16 cellular contexts compared by ENCODE assay signal in the genomic region with DNA sequence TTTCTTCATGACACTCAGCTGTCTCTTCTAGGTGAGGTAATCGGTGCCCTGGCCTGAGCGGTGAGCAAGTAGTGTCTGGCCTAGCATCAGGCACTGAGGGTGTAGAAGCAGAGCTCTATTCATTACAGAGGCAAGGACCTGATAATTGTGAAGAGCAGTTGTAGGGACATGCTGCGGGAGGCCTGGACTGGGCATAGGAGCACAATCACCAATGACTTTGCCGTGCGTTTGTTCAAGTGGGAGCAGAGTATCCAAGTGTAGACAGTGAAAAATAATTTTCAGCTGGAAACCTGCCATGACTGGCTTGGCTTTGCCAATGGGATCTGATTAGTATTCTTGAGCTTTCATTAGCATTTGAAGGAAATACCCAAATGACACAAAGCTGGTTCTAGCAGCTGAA. TPM values are rescaled to one million over a fixed set of nuclear protein-coding genes. Genes with fewer than 3 reads are reported as not detected.
DNase-seq lines count a peak whose midpoint lies in the region; TF ChIP-seq lines count a peak whose summit lies in the region.
"Had no signal": no experiment of that assay in that cellular context is flagged by ENCODE, and none has a peak within 500 bp of the region (broad histone marks: within the 10 kb centered on the region; RNA-seq: fewer than 3 reads in every experiment).

No MANE protein-coding gene starts in this region.

- TF ChIP-seq CTCF in brain (conservative IDR thresholded peaks at IDR 0.05) = no peak
- no peak for TF ChIP-seq CTCF in osteocyte (IDR thresholded peaks at IDR 0.05)
- TF ChIP-seq CTCF in dorsolateral prefrontal cortex (IDR thresholded peaks at IDR 0.05 in 54 of 56, conservative IDR thresholded peaks at IDR 0.05 in 2 of 56; ENCODE audit: low read depth in 1 of 56, partially characterized antibody in 56 of 56) = no peak

- H3K4me1 Mint-ChIP-seq in brain = peaks cover 41% of the 10 kb centered on the region
- peaks cover 23% of the 10 kb centered on the region for H3K4me1 Mint-ChIP-seq in osteocyte (ENCODE audit: unreplicated experiment)
- H3K4me1 Mint-ChIP-seq in immature natural killer cell = no peaks in the 10 kb centered on the region
- H3K4me1 Mint-ChIP-seq: activated naive CD4-positive, alpha-beta T cell treated with anti-CD3 and anti-CD28 coated beads, Interleukin-2, amount 50 U/mL, for 24 hours had no signal

- H3K9me3 Mint-ChIP-seq in brain (peaks cover 0 to 2% (median 0%) of the 10 kb centered on the region in 5 experiments), osteocyte (ENCODE audit: unreplicated experiment) (no peaks in the 10 kb centered on the region), immature natural killer cell (peaks cover 4 to 27% (median 8%) of the 10 kb centered on the region in 6 donors)

- H3K4me3 ChIP-seq in dorsolateral prefrontal cortex = peak overlapping the region in 1 of 59 donors; percentile 6

- H3K27ac Mint-ChIP-seq in brain (peak overlapping the region; percentile 26 to 95 (median 81)), osteocyte (ENCODE audit: unreplicated experiment) (peak overlapping the region; percentile 83), immature natural killer cell (no peak overlapping the region)
- H3K27ac Mint-ChIP-seq: activated naive CD4-positive, alpha-beta T cell treated with anti-CD3 and anti-CD28 coated beads, Interleukin-2, amount 50 U/mL, for 24 hours; CD14-positive monocyte had no signal

- H3K27me3 Mint-ChIP-seq in brain (peaks cover 11% of the 10 kb centered on the region), osteocyte (ENCODE audit: unreplicated experiment) (peaks cover 50% of the 10 kb centered on the region), immature natural killer cell (ENCODE audit: low read depth in 3 of 3) (no peaks in the 10 kb centered on the region)
- H3K27me3 Mint-ChIP-seq: activated naive CD4-positive, alpha-beta T cell treated with anti-CD3 and anti-CD28 coated beads, Interleukin-2, amount 50 U/mL, for 24 hours had no signal

- DNase-seq in DMS79 (lab: John Stamatoyannopoulos, UW) = peak; percentile 31
- DNase-seq in DMS79 treated with DMSO at 0.1 percent for 48 hours (lab: John Stamatoyannopoulos, UW) = no peak
- DNase-seq in NCI-H226 = peak; percentile 2
- DNase-seq in osteocyte (ENCODE audit: extremely low spot score, unreplicated experiment) = peak; percentile 42
- DNase-seq in AG08395 (ENCODE audit: low spot score) = no peak
- DNase-seq in immature natural killer cell = no peak
- DNase-seq in dorsolateral prefrontal cortex = no peak
- DNase-seq: 8988T; activated CD4-positive, alpha-beta T cell treated with anti-CD3 and anti-CD28 coated beads, Interleukin-2, amount 50 U/mL, for 1 hour; activated T-cell treated with anti-CD3 and anti-CD28 coated beads, Interleukin-2, amount 50 U/mL, for 1 hour; MM.1S; stimulated activated naive CD4-positive, alpha-beta T cell treated with Interleukin-2 at 50 U/mL for 16 hours had no signal

- peak overlapping the region in 1 of 59 donors; percentile 30 for H3K27ac ChIP-seq in dorsolateral prefrontal cortex

- H3K27me3 ChIP-seq in dorsolateral prefrontal cortex = peaks cover 0 to 8% (median 0%) of the 10 kb centered on the region in 45 donors

- no peaks in the 10 kb centered on the region for H3K36me3 Mint-ChIP-seq in brain
- peaks cover 2% of the 10 kb centered on the region for H3K36me3 Mint-ChIP-seq in osteocyte (ENCODE audit: unreplicated experiment)
- H3K36me3 Mint-ChIP-seq in immature natural killer cell = no peaks in the 10 kb centered on the region
- H3K36me3 Mint-ChIP-seq: activated naive CD4-positive, alpha-beta T cell treated with anti-CD3 and anti-CD28 coated beads, Interleukin-2, amount 50 U/mL, for 24 hours; CD14-positive monocyte had no signal

- intact Hi-C loops in dorsolateral prefrontal cortex (cut with DNase I) = no loop called here

- peak overlapping the region in 3 of 5 experiments; percentile 19 to 56 (median 53) for H3K4me3 Mint-ChIP-seq in brain
- H3K4me3 Mint-ChIP-seq in osteocyte (ENCODE audit: unreplicated experiment) = no peak overlapping the region
- H3K4me3 Mint-ChIP-seq in immature natural killer cell = no peak overlapping the region
- H3K4me3 Mint-ChIP-seq: activated naive CD4-positive, alpha-beta T cell treated with anti-CD3 and anti-CD28 coated beads, Interleukin-2, amount 50 U/mL, for 24 hours; CD14-positive monocyte had no signal

RNA-seq across cellular contexts. Expression of a gene that starts 32.1 kb away (rescaled TPM):
- 12.6 TPM for polyA plus RNA-seq in brain (ENCODE audit: insufficient read depth, low read depth, low replicate concordance)
- total RNA-seq in osteocyte = 7.8 and 9.1 TPM in 2 replicates
- polyA plus RNA-seq in immature natural killer cell = not detected
- 100 to 1,000 TPM in 118 of 120 experiments, 10 to 100 TPM in 2; 86.8 to 303 (median 215) TPM for total RNA-seq in dorsolateral prefrontal cortex
- polyA plus RNA-seq: CD14-positive monocyte had no signal

RNA-seq across cellular contexts. Expression of a gene that starts 51.1 kb away (rescaled TPM):
- polyA plus RNA-seq in brain (ENCODE audit: insufficient read depth, low read depth, low replicate concordance) (0.19 TPM), immature natural killer cell (not detected)
- total RNA-seq in osteocyte (0.21 TPM in 1 of 2 replicates, not detected in the other), dorsolateral prefrontal cortex (1 to 10 TPM in 67 of 120 experiments, under 1 TPM in 43, not detected in 10; 0.23 to 3.6 (median 1.3) TPM)
- total RNA-seq: kidney epithelial cell had no signal
- polyA plus RNA-seq: CD14-positive monocyte had no signal

Comparison
In these comparisons a context has a peak if more than half of its experiments do, and no peak if none do; other contexts are left out.
1. DNase-seq: peak in DMS79 (single experiment), NCI-H226 (single experiment) and osteocyte (single experiment); none in DMS79 treated with DMSO at 0.1 percent for 48 hours (single experiment), AG08395 (single experiment), immature natural killer cell (0 of 3) and dorsolateral prefrontal cortex (0 of 10).
2. H3K27ac Mint-ChIP-seq: peak in brain (5 of 5) and osteocyte (single experiment); none in immature natural killer cell (0 of 6).
3. H3K4me3 Mint-ChIP-seq: peak in brain (3 of 5); none in osteocyte (single experiment) and immature natural killer cell (0 of 5).